In genomic region chr4:182425302-182425701, GRCh38 we compare ENCODE assay signal across 28 cellular contexts.
"Had no signal": no experiment of that assay in that cellular context is flagged by ENCODE, and none has a peak within 500 bp of the region (broad histone marks: within the 10 kb centered on the region; RNA-seq: fewer than 3 reads in every experiment).

No MANE protein-coding gene starts in this region.

- H3K27me3 ChIP-seq: colonic mucosa, esophagus squamous epithelium, foreskin keratinocyte, gastroesophageal sphincter, heart left ventricle, hepatocyte had no signal

- H3K9me3 ChIP-seq: colonic mucosa, esophagus squamous epithelium, gastroesophageal sphincter, heart left ventricle, left ventricle myocardium inferior, lower lobe of right lung, mucosa of descending colon had no signal

- H3K27me3 Mint-ChIP-seq: dendritic cell treated with granulocyte-macrophage colony-stimulating factor and Interleukin-4, amounts not matched to agents 40 ng/mL and 50 ng/mL, for 4 days; naive B cell had no signal

- ATAC-seq: effector memory CD8-positive, alpha-beta T cell; esophagus mucosa; foreskin keratinocyte; gastroesophageal sphincter; heart left ventricle; left colon; left lobe of liver; lower lobe of right lung; mucosa of descending colon; naive thymus-derived CD8-positive, alpha-beta T cell had no signal

- H3K4me3 Mint-ChIP-seq: dendritic cell treated with granulocyte-macrophage colony-stimulating factor and Interleukin-4, amounts not matched to agents 40 ng/mL and 50 ng/mL, for 4 days; effector memory CD8-positive, alpha-beta T cell; endodermal cell; immature natural killer cell; mesothelial cell of epicardium; naive B cell; naive thymus-derived CD8-positive, alpha-beta T cell had no signal

- H3K4me3 ChIP-seq: colonic mucosa, esophagus squamous epithelium, gastroesophageal sphincter, heart left ventricle, hepatocyte, left ventricle myocardium inferior, lower lobe of right lung, mucosa of descending colon had no signal

- H3K27ac Mint-ChIP-seq: dendritic cell treated with granulocyte-macrophage colony-stimulating factor and Interleukin-4, amounts not matched to agents 40 ng/mL and 50 ng/mL, for 4 days; effector memory CD8-positive, alpha-beta T cell; endodermal cell; immature natural killer cell; mesothelial cell of epicardium; naive B cell; naive thymus-derived CD8-positive, alpha-beta T cell had no signal

- H3K4me1 ChIP-seq: colonic mucosa, esophagus squamous epithelium, foreskin keratinocyte, gastroesophageal sphincter, heart left ventricle, left ventricle myocardium inferior, lower lobe of right lung had no signal

- H3K4me1 Mint-ChIP-seq: immature natural killer cell; naive B cell; naive thymus-derived CD8-positive, alpha-beta T cell had no signal

- H3K27ac ChIP-seq: colonic mucosa, epithelial cell of prostate, esophagus squamous epithelium, foreskin keratinocyte, gastroesophageal sphincter, heart left ventricle, hepatocyte, left ventricle myocardium inferior, lower lobe of right lung had no signal

- H3K36me3 Mint-ChIP-seq: immature natural killer cell; mesothelial cell of epicardium; naive B cell; naive thymus-derived CD8-positive, alpha-beta T cell had no signal

- H3K9me3 Mint-ChIP-seq: dendritic cell treated with granulocyte-macrophage colony-stimulating factor and Interleukin-4, amounts not matched to agents 40 ng/mL and 50 ng/mL, for 4 days; effector memory CD8-positive, alpha-beta T cell; endodermal cell; mesothelial cell of epicardium had no signal

- DNase-seq: colonic mucosa; cortex of kidney; effector CD8-positive, alpha-beta T cell; effector memory CD8-positive, alpha-beta T cell; endodermal cell; erythroblast; esophagus squamous epithelium; foreskin keratinocyte; heart left ventricle; hypothalamus; immature natural killer cell; islet precursor cell; kidney; kidney glomerular epithelial cell; left colon; left ventricle myocardium inferior; lower lobe of right lung; mesenchymal stem cell; mucosa of descending colon; naive B cell; naive thymus-derived CD8-positive, alpha-beta T cell had no signal

- H3K36me3 ChIP-seq: colonic mucosa, esophagus squamous epithelium, gastroesophageal sphincter, heart left ventricle, left ventricle myocardium inferior, lower lobe of right lung had no signal
